In the genomic region with DNA sequence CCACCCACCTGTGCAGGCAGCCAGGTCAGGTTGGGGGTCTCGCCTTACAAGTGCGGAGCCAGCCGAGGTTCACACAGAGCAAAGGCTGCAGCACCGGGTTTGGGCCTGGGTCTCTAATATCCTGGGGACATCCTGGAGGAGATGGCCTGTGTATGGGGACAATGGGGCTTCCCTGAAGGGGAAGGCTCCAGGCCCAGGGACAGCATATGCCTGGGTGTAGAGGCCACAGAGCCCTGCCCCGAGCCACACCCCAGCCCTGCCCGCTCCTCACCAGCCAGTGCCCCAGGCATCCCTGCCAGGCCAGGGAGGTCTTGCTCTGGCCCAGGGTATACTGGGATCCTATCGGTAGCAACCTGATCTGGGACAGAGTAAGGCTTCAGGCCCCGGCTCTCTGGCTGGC, we compare ENCODE assay signal across 11 cellular contexts. TPM values are rescaled to one million over a fixed set of nuclear protein-coding genes. Genes with fewer than 3 reads are reported as not detected.
DNase-seq lines count a peak whose midpoint lies in the region; ATAC-seq, FAIRE-seq and TF ChIP-seq lines count a peak whose summit lies in the region.
"Had no signal": no experiment of that assay in that cellular context is flagged by ENCODE, and none has a peak within 500 bp of the region (broad histone marks: within the 10 kb centered on the region; RNA-seq: fewer than 3 reads in every experiment).

No MANE protein-coding gene starts in this region.

- DNase-seq in H54 (ENCODE audit: insufficient read length, low spot score), result peak; percentile 76
- peak in 4 of 7 donors; percentile 38 to 53 (median 47) for DNase-seq in adrenal gland
- no peak for DNase-seq in ureter (ENCODE audit: low spot score)
- no peak for DNase-seq in RPMI8226
- no peak for DNase-seq in CD8-positive, alpha-beta T cell
- DNase-seq: DND-41, Kasumi-1 had no signal

- H3K4me3 ChIP-seq in adrenal gland (peak overlapping the region in 1 of 4 donors; percentile 30), skeletal muscle tissue (ENCODE audit: low read length in 3 of 3) (no peak overlapping the region)
- no peak overlapping the region for H3K4me3 ChIP-seq in CD8-positive, alpha-beta T cell (ENCODE audit: low read depth, low read length)

- H3K4me1 ChIP-seq in adrenal gland (replicated peaks in 1 of 2) (peaks cover 64 to 84% of the 10 kb centered on the region in 2 donors), skeletal muscle tissue (ENCODE audit: control insufficient read depth in 3 of 3, insufficient read depth in 3 of 3, low read length in 3 of 3) (peaks cover 54 to 77% (median 77%) of the 10 kb centered on the region in 3 donors)
- peaks cover 20% of the 10 kb centered on the region for H3K4me1 ChIP-seq in CD8-positive, alpha-beta T cell (ENCODE audit: insufficient read depth, low read length)

- peak overlapping the region; percentile 25 to 51 (median 50) for H3K9ac ChIP-seq in skeletal muscle tissue (ENCODE audit: low read depth in 1 of 3, low read length in 3 of 3)

- no peaks in the 10 kb centered on the region for H3K27me3 Mint-ChIP-seq in CD8-positive, alpha-beta T cell (ENCODE audit: low read depth)
- H3K27me3 Mint-ChIP-seq: stimulated activated naive CD8-positive, alpha-beta T cell treated with anti-CD3 and anti-CD28 coated beads, Interleukin-15, Interleukin-2, amounts not matched to agents 100 ng/mL and 50 ng/mL, for 24 hours had no signal

- H3K27ac ChIP-seq in adrenal gland (peak overlapping the region; percentile 85 to 98 (median 97)), layer of hippocampus (ENCODE audit: low read depth, low read length) (peak overlapping the region; percentile 82), skeletal muscle tissue (ENCODE audit: low read depth, low read length) (peak overlapping the region; percentile 82)
- no peak overlapping the region for H3K27ac ChIP-seq in CD8-positive, alpha-beta T cell (ENCODE audit: low read depth, low read length)

- H3K36me3 Mint-ChIP-seq in CD8-positive, alpha-beta T cell, result no peaks in the 10 kb centered on the region

- H3K36me3 ChIP-seq in adrenal gland (replicated peaks in 1 of 2) (no peaks in the 10 kb centered on the region), skeletal muscle tissue (ENCODE audit: control insufficient read depth in 3 of 3, insufficient read depth in 3 of 3, low read length in 3 of 3) (no peaks in the 10 kb centered on the region)
- H3K36me3 ChIP-seq in CD8-positive, alpha-beta T cell (ENCODE audit: insufficient read depth, low read length), result no peaks in the 10 kb centered on the region

- CTCF ChIA-PET in CD8-positive, alpha-beta T cell (lab: Charles Lee), result no interaction called here

- intact Hi-C loops in adrenal gland (cut with DNase I), result no loop called here
- intact Hi-C loops in CD8-positive, alpha-beta T cell (cut with DNase I, micrococcal nuclease), result no loop called here

- no peak overlapping the region for H3K4me3 Mint-ChIP-seq in CD8-positive, alpha-beta T cell
- H3K4me3 Mint-ChIP-seq: stimulated activated naive CD8-positive, alpha-beta T cell treated with anti-CD3 and anti-CD28 coated beads, Interleukin-15, Interleukin-2, amounts not matched to agents 100 ng/mL and 50 ng/mL, for 24 hours had no signal

- TF ChIP-seq CTCF in adrenal gland (IDR thresholded peaks at IDR 0.05), result no peak
- no peak for TF ChIP-seq CTCF in CD8-positive, alpha-beta T cell (IDR thresholded peaks at IDR 0.05)

- POLR2A ChIA-PET in CD8-positive, alpha-beta T cell (lab: Charles Lee), result no interaction called here

- H3K9me3 ChIP-seq in adrenal gland (replicated peaks in 1 of 3) (no peaks in the 10 kb centered on the region), skeletal muscle tissue (ENCODE audit: control insufficient read depth in 3 of 3, low read length in 3 of 3) (no peaks in the 10 kb centered on the region)
- H3K9me3 ChIP-seq in CD8-positive, alpha-beta T cell (ENCODE audit: low read length), result no peaks in the 10 kb centered on the region

- H3K27ac Mint-ChIP-seq in CD8-positive, alpha-beta T cell, result no peak overlapping the region
- H3K27ac Mint-ChIP-seq: stimulated activated naive CD8-positive, alpha-beta T cell treated with anti-CD3 and anti-CD28 coated beads, Interleukin-15, Interleukin-2, amounts not matched to agents 100 ng/mL and 50 ng/mL, for 24 hours had no signal

- H3K4me1 Mint-ChIP-seq in CD8-positive, alpha-beta T cell (ENCODE audit: low read depth), result peaks cover 23% of the 10 kb centered on the region

- no peak for FAIRE-seq in H54 (lab: Jason Lieb, UNC)

- no peaks in the 10 kb centered on the region for H3K27me3 ChIP-seq in adrenal gland
- no peaks in the 10 kb centered on the region for H3K27me3 ChIP-seq in layer of hippocampus (ENCODE audit: control insufficient read depth, insufficient read depth, low read length)
- no peaks in the 10 kb centered on the region for H3K27me3 ChIP-seq in skeletal muscle tissue (ENCODE audit: control insufficient read depth in 3 of 3, insufficient read depth in 3 of 3, low read length in 3 of 3)
- H3K27me3 ChIP-seq in CD8-positive, alpha-beta T cell (ENCODE audit: insufficient read depth, low read length), result no peaks in the 10 kb centered on the region

- TF ChIP-seq POLR2A in H54 (IDR thresholded peaks at IDR 0.05; ENCODE audit: low read depth, low read length) (no peak), adrenal gland (IDR thresholded peaks at IDR 0.05) (no peak)

- ATAC-seq in GM18502 (IDR thresholded peaks at IDR 0.05; ENCODE audit: poor library complexity, unreplicated experiment), result no peak
- ATAC-seq in CD8-positive, alpha-beta T cell, result no peak

- 64 to 78% (median 73%) methylated on average over 5 to 8 of the region's 8 CpGs; no CpG with 5 or more reads in 1 of the 4 donors for WGBS in adrenal gland, 4 donors

- no peaks in the 10 kb centered on the region for H3K9me3 Mint-ChIP-seq in CD8-positive, alpha-beta T cell
- H3K9me3 Mint-ChIP-seq: stimulated activated naive CD8-positive, alpha-beta T cell treated with anti-CD3 and anti-CD28 coated beads, Interleukin-15, Interleukin-2, amounts not matched to agents 100 ng/mL and 50 ng/mL, for 24 hours had no signal

RNA-seq across cellular contexts. Expression of gene TTYH3, which starts 9.1 kb away (rescaled TPM):
- total RNA-seq in adrenal gland, result 10 to 100 TPM; 34.8 to 86.3 (median 60.3) TPM
- polyA plus RNA-seq in adrenal gland, result 10 to 100 TPM in 2 of 3 donors, 1 to 10 TPM in 1; 5.4 to 38.4 (median 21.3) TPM
- total RNA-seq in skeletal muscle tissue, result 18.8 TPM
- total RNA-seq in ureter, result 32.3 TPM
- total RNA-seq in CD8-positive, alpha-beta T cell, result 10 to 100 TPM in 1 of 2 experiments, 1 to 10 TPM in 1; 8.4 to 10.1 TPM

RNA-seq across cellular contexts. Expression of gene AMZ1, which starts 47.1 kb away (rescaled TPM):
- total RNA-seq in adrenal gland, result under 1 TPM in 2 of 8 donors, not detected in 6; 0.14 to 0.36 TPM
- under 1 TPM; 0.07 to 0.32 (median 0.07) TPM for polyA plus RNA-seq in adrenal gland
- total RNA-seq in skeletal muscle tissue, result under 0.01 TPM
- 0.23 TPM for total RNA-seq in ureter
- under 1 TPM; 0.47 to 0.54 TPM for total RNA-seq in CD8-positive, alpha-beta T cell

Comparison
In these comparisons a context has a peak if more than half of its experiments do, and no peak if none do; other contexts are left out.
1. DNase-seq: peak in H54 (single experiment) and adrenal gland (4 of 7); none in ureter (single experiment), RPMI8226 (single experiment) and CD8-positive, alpha-beta T cell (0 of 7).